In the genomic region with DNA sequence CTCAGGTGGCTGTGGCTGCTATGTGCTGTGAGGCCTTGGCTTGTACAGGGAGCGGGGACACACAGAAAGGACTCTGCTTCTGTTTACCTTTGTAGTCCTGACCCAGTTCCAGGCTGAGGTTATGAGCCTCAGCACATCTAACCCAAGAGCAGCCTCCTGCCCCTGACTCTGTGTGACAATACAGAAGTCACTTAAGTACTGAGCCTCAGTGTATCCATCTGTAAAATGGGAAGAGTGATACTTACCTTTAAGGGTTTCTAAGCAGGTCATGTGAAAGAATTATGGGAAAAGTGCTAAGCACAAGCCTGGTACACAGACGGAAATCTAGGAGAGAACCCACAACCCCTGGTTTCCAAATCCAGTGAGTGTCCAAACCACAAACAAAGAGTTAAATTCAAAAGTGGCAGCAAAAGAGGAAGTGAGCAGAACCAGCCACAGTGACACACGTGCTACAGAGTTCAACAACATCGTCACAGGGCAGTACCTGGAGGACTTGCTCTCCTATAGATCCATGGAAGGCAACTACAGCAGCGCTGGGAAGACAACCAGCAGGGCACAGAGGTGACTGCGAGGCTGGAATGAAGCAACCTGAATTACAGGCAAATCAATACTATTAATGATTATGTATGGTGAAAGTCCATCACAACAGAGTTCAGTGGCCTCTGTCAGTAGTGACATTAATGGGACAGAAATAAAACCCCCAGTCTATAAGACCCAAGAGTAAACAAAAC, we compare ENCODE assay signal across 1 cellular context.
TF ChIP-seq lines count a peak whose summit lies in the region.

No MANE protein-coding gene starts in this region.

TF ChIP-seq in HepG2, 621 proteins besides CTCF, POLR2A, EP300 and RAD21 (continued from another document and continues in another):
- TF ChIP-seq, protein P1, sequence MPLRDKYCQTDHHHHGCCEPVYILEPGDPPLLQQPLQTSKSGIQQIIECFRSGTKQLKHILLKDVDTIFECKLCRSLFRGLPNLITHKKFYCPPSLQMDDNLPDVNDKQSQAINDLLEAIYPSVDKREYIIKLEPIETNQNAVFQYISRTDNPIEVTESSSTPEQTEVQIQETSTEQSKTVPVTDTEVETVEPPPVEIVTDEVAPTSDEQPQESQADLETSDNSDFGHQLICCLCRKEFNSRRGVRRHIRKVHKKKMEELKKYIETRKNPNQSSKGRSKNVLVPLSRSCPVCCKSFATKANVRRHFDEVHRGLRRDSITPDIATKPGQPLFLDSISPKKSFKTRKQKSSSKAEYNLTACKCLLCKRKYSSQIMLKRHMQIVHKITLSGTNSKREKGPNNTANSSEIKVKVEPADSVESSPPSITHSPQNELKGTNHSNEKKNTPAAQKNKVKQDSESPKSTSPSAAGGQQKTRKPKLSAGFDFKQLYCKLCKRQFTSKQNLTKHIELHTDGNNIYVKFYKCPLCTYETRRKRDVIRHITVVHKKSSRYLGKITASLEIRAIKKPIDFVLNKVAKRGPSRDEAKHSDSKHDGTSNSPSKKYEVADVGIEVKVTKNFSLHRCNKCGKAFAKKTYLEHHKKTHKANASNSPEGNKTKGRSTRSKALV (CRISPR knock-in tag; IDR thresholded peaks at IDR 0.05), result no peak
- no peak for TF ChIP-seq TOPORS (CRISPR knock-in tag; IDR thresholded peaks at IDR 0.05)
- TF ChIP-seq, protein P2, sequence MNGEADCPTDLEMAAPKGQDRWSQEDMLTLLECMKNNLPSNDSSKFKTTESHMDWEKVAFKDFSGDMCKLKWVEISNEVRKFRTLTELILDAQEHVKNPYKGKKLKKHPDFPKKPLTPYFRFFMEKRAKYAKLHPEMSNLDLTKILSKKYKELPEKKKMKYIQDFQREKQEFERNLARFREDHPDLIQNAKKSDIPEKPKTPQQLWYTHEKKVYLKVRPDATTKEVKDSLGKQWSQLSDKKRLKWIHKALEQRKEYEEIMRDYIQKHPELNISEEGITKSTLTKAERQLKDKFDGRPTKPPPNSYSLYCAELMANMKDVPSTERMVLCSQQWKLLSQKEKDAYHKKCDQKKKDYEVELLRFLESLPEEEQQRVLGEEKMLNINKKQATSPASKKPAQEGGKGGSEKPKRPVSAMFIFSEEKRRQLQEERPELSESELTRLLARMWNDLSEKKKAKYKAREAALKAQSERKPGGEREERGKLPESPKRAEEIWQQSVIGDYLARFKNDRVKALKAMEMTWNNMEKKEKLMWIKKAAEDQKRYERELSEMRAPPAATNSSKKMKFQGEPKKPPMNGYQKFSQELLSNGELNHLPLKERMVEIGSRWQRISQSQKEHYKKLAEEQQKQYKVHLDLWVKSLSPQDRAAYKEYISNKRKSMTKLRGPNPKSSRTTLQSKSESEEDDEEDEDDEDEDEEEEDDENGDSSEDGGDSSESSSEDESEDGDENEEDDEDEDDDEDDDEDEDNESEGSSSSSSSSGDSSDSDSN (CRISPR knock-in tag; IDR thresholded peaks at IDR 0.05), result no peak
- TF ChIP-seq, protein P3, sequence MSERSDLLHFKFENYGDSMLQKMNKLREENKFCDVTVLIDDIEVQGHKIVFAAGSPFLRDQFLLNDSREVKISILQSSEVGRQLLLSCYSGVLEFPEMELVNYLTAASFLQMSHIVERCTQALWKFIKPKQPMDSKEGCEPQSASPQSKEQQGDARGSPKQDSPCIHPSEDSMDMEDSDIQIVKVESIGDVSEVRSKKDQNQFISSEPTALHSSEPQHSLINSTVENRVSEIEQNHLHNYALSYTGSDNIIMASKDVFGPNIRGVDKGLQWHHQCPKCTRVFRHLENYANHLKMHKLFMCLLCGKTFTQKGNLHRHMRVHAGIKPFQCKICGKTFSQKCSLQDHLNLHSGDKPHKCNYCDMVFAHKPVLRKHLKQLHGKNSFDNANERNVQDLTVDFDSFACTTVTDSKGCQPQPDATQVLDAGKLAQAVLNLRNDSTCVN (CRISPR knock-in tag; IDR thresholded peaks at IDR 0.05; ENCODE audit: borderline replicate concordance), result no peak
- TF ChIP-seq BRCA1 (CRISPR knock-in tag; IDR thresholded peaks at IDR 0.05), result no peak
- TF ChIP-seq TSC22D2 (CRISPR knock-in tag; IDR thresholded peaks at IDR 0.05; ENCODE audit: borderline replicate concordance), result no peak
- TF ChIP-seq, protein P4, sequence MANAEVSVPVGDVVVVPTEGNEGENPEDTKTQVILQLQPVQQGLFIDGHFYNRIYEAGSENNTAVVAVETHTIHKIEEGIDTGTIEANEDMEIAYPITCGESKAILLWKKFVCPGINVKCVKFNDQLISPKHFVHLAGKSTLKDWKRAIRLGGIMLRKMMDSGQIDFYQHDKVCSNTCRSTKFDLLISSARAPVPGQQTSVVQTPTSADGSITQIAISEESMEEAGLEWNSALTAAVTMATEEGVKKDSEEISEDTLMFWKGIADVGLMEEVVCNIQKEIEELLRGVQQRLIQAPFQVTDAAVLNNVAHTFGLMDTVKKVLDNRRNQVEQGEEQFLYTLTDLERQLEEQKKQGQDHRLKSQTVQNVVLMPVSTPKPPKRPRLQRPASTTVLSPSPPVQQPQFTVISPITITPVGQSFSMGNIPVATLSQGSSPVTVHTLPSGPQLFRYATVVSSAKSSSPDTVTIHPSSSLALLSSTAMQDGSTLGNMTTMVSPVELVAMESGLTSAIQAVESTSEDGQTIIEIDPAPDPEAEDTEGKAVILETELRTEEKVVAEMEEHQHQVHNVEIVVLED (CRISPR knock-in tag; IDR thresholded peaks at IDR 0.05; ENCODE audit: borderline replicate concordance), result 0 out of 2 replicates have a peak, but pooled peaks have one; percentile 21
- TF ChIP-seq ZMYM3 (CRISPR knock-in tag; IDR thresholded peaks at IDR 0.05), result peak; percentile 100
- TF ChIP-seq, protein P5, sequence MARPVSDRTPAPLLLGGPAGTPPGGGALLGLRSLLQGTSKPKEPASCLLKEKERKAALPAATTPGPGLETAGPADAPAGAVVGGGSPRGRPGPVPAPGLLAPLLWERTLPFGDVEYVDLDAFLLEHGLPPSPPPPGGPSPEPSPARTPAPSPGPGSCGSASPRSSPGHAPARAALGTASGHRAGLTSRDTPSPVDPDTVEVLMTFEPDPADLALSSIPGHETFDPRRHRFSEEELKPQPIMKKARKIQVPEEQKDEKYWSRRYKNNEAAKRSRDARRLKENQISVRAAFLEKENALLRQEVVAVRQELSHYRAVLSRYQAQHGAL (CRISPR knock-in tag; IDR thresholded peaks at IDR 0.05; ENCODE audit: not compliant biosample characterization), result no peak
- TF ChIP-seq, protein P6, sequence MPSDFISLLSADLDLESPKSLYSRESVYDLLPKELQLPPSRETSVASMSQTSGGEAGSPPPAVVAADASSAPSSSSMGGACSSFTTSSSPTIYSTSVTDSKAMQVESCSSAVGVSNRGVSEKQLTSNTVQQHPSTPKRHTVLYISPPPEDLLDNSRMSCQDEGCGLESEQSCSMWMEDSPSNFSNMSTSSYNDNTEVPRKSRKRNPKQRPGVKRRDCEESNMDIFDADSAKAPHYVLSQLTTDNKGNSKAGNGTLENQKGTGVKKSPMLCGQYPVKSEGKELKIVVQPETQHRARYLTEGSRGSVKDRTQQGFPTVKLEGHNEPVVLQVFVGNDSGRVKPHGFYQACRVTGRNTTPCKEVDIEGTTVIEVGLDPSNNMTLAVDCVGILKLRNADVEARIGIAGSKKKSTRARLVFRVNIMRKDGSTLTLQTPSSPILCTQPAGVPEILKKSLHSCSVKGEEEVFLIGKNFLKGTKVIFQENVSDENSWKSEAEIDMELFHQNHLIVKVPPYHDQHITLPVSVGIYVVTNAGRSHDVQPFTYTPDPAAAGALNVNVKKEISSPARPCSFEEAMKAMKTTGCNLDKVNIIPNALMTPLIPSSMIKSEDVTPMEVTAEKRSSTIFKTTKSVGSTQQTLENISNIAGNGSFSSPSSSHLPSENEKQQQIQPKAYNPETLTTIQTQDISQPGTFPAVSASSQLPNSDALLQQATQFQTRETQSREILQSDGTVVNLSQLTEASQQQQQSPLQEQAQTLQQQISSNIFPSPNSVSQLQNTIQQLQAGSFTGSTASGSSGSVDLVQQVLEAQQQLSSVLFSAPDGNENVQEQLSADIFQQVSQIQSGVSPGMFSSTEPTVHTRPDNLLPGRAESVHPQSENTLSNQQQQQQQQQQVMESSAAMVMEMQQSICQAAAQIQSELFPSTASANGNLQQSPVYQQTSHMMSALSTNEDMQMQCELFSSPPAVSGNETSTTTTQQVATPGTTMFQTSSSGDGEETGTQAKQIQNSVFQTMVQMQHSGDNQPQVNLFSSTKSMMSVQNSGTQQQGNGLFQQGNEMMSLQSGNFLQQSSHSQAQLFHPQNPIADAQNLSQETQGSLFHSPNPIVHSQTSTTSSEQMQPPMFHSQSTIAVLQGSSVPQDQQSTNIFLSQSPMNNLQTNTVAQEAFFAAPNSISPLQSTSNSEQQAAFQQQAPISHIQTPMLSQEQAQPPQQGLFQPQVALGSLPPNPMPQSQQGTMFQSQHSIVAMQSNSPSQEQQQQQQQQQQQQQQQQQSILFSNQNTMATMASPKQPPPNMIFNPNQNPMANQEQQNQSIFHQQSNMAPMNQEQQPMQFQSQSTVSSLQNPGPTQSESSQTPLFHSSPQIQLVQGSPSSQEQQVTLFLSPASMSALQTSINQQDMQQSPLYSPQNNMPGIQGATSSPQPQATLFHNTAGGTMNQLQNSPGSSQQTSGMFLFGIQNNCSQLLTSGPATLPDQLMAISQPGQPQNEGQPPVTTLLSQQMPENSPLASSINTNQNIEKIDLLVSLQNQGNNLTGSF (CRISPR knock-in tag; IDR thresholded peaks at IDR 0.05), result no peak
- no peak for TF ChIP-seq U2AF2 (IDR thresholded peaks at IDR 0.05; ENCODE audit: low read depth, low read length)
- TF ChIP-seq RBFOX2 (IDR thresholded peaks at IDR 0.05; ENCODE audit: low read depth, low read length), result no peak
- no peak for TF ChIP-seq ZNF17 (CRISPR knock-in tag; IDR thresholded peaks at IDR 0.05)
- 0 out of 2 replicates have a peak, but pooled peaks have one; percentile 23 for TF ChIP-seq ZMYM4 (CRISPR knock-in tag; IDR thresholded peaks at IDR 0.05)
- TF ChIP-seq, protein P7, sequence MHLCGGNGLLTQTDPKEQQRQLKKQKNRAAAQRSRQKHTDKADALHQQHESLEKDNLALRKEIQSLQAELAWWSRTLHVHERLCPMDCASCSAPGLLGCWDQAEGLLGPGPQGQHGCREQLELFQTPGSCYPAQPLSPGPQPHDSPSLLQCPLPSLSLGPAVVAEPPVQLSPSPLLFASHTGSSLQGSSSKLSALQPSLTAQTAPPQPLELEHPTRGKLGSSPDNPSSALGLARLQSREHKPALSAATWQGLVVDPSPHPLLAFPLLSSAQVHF (CRISPR knock-in tag; IDR thresholded peaks at IDR 0.05), result no peak
- no peak for TF ChIP-seq HDAC1 (CRISPR knock-in tag; IDR thresholded peaks at IDR 0.05)
- TF ChIP-seq REXO4 (CRISPR knock-in tag; IDR thresholded peaks at IDR 0.05; ENCODE audit: borderline replicate concordance), result no peak
- TF ChIP-seq, protein P8, sequence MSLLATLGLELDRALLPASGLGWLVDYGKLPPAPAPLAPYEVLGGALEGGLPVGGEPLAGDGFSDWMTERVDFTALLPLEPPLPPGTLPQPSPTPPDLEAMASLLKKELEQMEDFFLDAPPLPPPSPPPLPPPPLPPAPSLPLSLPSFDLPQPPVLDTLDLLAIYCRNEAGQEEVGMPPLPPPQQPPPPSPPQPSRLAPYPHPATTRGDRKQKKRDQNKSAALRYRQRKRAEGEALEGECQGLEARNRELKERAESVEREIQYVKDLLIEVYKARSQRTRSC (CRISPR knock-in tag; IDR thresholded peaks at IDR 0.05; ENCODE audit: low read depth), result no peak
- TF ChIP-seq NFYC (CRISPR knock-in tag; IDR thresholded peaks at IDR 0.05), result no peak
- peak; percentile 84; the same call in 1 of the 2 replicates for TF ChIP-seq RCOR2 (CRISPR knock-in tag; IDR thresholded peaks at IDR 0.05)
- no peak for TF ChIP-seq ZNF225 (CRISPR knock-in tag; IDR thresholded peaks at IDR 0.05)
- no peak for TF ChIP-seq STAT5B (CRISPR knock-in tag; IDR thresholded peaks at IDR 0.05)
- TF ChIP-seq PITX1 (CRISPR knock-in tag; IDR thresholded peaks at IDR 0.05), result peak; percentile 65
- TF ChIP-seq, protein P9, sequence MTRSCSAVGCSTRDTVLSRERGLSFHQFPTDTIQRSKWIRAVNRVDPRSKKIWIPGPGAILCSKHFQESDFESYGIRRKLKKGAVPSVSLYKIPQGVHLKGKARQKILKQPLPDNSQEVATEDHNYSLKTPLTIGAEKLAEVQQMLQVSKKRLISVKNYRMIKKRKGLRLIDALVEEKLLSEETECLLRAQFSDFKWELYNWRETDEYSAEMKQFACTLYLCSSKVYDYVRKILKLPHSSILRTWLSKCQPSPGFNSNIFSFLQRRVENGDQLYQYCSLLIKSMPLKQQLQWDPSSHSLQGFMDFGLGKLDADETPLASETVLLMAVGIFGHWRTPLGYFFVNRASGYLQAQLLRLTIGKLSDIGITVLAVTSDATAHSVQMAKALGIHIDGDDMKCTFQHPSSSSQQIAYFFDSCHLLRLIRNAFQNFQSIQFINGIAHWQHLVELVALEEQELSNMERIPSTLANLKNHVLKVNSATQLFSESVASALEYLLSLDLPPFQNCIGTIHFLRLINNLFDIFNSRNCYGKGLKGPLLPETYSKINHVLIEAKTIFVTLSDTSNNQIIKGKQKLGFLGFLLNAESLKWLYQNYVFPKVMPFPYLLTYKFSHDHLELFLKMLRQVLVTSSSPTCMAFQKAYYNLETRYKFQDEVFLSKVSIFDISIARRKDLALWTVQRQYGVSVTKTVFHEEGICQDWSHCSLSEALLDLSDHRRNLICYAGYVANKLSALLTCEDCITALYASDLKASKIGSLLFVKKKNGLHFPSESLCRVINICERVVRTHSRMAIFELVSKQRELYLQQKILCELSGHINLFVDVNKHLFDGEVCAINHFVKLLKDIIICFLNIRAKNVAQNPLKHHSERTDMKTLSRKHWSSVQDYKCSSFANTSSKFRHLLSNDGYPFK (CRISPR knock-in tag; IDR thresholded peaks at IDR 0.05; ENCODE audit: borderline replicate concordance), result no peak
- TF ChIP-seq KAT7 (CRISPR knock-in tag; IDR thresholded peaks at IDR 0.05; ENCODE audit: borderline replicate concordance), result no peak
- no peak for TF ChIP-seq NPAS2 (CRISPR knock-in tag; IDR thresholded peaks at IDR 0.05; ENCODE audit: borderline replicate concordance)
- no peak for TF ChIP-seq ZNF841 (CRISPR knock-in tag; IDR thresholded peaks at IDR 0.05; ENCODE audit: borderline replicate concordance)
- TF ChIP-seq ZNF484 (CRISPR knock-in tag; IDR thresholded peaks at IDR 0.05; ENCODE audit: borderline replicate concordance, low read depth), result no peak
- TF ChIP-seq, protein P10, sequence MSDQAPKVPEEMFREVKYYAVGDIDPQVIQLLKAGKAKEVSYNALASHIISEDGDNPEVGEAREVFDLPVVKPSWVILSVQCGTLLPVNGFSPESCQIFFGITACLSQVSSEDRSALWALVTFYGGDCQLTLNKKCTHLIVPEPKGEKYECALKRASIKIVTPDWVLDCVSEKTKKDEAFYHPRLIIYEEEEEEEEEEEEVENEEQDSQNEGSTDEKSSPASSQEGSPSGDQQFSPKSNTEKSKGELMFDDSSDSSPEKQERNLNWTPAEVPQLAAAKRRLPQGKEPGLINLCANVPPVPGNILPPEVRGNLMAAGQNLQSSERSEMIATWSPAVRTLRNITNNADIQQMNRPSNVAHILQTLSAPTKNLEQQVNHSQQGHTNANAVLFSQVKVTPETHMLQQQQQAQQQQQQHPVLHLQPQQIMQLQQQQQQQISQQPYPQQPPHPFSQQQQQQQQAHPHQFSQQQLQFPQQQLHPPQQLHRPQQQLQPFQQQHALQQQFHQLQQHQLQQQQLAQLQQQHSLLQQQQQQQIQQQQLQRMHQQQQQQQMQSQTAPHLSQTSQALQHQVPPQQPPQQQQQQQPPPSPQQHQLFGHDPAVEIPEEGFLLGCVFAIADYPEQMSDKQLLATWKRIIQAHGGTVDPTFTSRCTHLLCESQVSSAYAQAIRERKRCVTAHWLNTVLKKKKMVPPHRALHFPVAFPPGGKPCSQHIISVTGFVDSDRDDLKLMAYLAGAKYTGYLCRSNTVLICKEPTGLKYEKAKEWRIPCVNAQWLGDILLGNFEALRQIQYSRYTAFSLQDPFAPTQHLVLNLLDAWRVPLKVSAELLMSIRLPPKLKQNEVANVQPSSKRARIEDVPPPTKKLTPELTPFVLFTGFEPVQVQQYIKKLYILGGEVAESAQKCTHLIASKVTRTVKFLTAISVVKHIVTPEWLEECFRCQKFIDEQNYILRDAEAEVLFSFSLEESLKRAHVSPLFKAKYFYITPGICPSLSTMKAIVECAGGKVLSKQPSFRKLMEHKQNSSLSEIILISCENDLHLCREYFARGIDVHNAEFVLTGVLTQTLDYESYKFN (CRISPR knock-in tag; conservative IDR thresholded peaks at IDR 0.05), result 0 out of 2 replicates have a peak, but pooled peaks have one; percentile 14
- no peak for TF ChIP-seq ETV5 (CRISPR knock-in tag; IDR thresholded peaks at IDR 0.05; ENCODE audit: borderline replicate concordance)
- TF ChIP-seq CC2D1A (CRISPR knock-in tag; IDR thresholded peaks at IDR 0.05), result no peak
